In the genomic region with DNA sequence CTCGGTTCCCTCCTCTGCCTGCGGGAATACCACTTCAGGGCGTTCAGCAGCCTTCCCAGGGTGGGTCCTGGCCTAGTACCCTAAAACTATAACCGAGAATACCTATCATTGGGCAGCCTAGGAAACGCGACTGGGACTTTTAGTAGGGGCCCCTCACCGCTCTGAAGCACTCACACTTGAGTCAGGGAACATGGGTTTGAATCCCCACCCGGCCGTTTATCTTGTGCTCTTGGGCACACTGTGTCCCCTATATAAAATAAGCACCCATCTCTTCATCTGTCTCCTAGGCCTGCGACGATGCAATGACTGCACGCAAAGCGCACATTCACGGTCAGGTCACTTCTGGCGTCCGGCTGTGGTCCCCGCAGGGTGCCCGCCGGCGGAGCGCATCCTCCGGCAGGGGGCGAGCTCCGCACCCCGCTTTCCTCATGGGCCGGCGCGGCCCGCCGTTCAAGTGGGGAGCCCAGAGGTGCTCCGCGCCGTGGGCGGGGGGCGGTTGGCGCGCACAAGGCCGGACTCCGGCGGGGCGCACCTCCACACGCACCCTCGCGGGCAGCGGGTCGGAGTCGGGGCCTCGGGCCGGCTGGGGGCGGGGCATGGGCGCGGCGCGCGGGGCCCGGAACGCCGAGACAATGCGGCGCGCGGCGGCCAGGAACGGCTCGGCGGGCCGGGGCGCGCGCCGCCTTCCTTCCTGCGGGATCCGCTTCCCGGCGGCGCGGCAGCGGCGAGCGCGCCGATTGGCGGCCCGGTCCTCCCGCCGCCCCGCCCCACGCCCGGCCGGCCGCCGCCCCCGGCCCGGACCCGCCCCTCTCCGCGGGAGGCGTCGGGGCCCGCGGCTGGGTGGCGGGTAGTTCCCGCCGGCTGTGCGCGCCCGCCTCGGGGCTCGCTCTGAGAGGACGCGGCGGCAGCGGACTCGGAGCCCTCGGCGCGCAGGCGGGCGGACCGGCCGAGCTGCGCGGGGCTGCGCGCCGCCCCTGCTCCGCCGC, we compare ENCODE assay signal across 8 cellular contexts. TPM values are rescaled to one million over a fixed set of nuclear protein-coding genes. Genes with fewer than 3 reads are reported as not detected.
DNase-seq lines count a peak whose midpoint lies in the region; TF ChIP-seq lines count a peak whose summit lies in the region.

Gene ASAP2, plus strand, starts transcription at position 850 of the 986 bp plus-strand sequence. CDS start 293 bp downstream, outside the sequence.

- H3K4me3 ChIP-seq in HFF-Myc (replicated peaks; ENCODE audit: low read depth, low read length): peak within 1 kb of the TSS; percentile 85
- H3K4me3 ChIP-seq in endodermal cell (ENCODE audit: low read length): peak within 1 kb of the TSS; percentile 84

- no peaks in the 10 kb centered on the region for H3K9me3 ChIP-seq in endodermal cell (ENCODE audit: control insufficient read depth, low read length)

- TF ChIP-seq CTCF in HFF-Myc (IDR thresholded peaks at IDR 0.05; ENCODE audit: low read depth, low read length, missing control alignments): peak; percentile 82
- TF ChIP-seq CTCF in endodermal cell (conservative IDR thresholded peaks at IDR 0.05): peak; percentile 87

- POLR2A ChIA-PET in activated CD4-positive, alpha-beta T cell treated with anti-CD3 and anti-CD28 coated beads, Interleukin-2, amount 10 ng/mL, durations not matched to agents 7 days and 5 days (lab: Charles Lee): no interaction called here

- peaks cover 6% of the 10 kb centered on the region for H3K4me1 Mint-ChIP-seq in activated CD4-positive, alpha-beta T cell treated with anti-CD3 and anti-CD28 coated beads, Interleukin-2, amount 10 ng/mL, durations not matched to agents 7 days and 5 days
- peaks cover 12% of the 10 kb centered on the region for H3K4me1 Mint-ChIP-seq in endodermal cell

- peak within 1 kb of the TSS; percentile 85 for H3K27ac ChIP-seq in endodermal cell (ENCODE audit: low read depth, low read length)

- CTCF ChIA-PET in activated CD4-positive, alpha-beta T cell treated with anti-CD3 and anti-CD28 coated beads, Interleukin-2, amount 10 ng/mL, durations not matched to agents 7 days and 5 days (lab: Charles Lee): interaction anchor here (0.8 to 1.5 kb wide), 5 partner anchors 11 to 65 kb away, joined by 3 read pairs; no protein-coding TSS in a partner anchor

- peaks cover 47% of the 10 kb centered on the region for H3K27me3 Mint-ChIP-seq in activated CD4-positive, alpha-beta T cell treated with anti-CD3 and anti-CD28 coated beads, Interleukin-2, amount 10 ng/mL, durations not matched to agents 7 days and 5 days
- H3K27me3 Mint-ChIP-seq in endodermal cell (ENCODE audit: insufficient read depth): peaks cover 71% of the 10 kb centered on the region

- peak; percentile 29 for DNase-seq in DMS153 (lab: John Stamatoyannopoulos, UW)
- DNase-seq in DMS153 treated with DMSO at 0.1 percent for 48 hours (lab: John Stamatoyannopoulos, UW; ENCODE audit: unreplicated experiment): no peak
- DNase-seq in HFF-Myc (ENCODE audit: extremely low read depth, low read depth): no peak
- peak; percentile 26 for DNase-seq in NCI-H187 treated with DMSO at 0.1 percent for 48 hours (lab: John Stamatoyannopoulos, UW)
- peak; percentile 34 for DNase-seq in activated CD4-positive, alpha-beta T cell treated with anti-CD3 and anti-CD28 coated beads, Interleukin-2, amount 10 ng/mL, durations not matched to agents 7 days and 5 days
- DNase-seq in endodermal cell: peak; percentile 84
- peak; percentile 76 for DNase-seq in medulla oblongata (ENCODE audit: extremely low spot score)
- peak; percentile 5 for DNase-seq in stimulated activated CD8-positive, alpha-beta memory T cell treated with anti-CD3 and anti-CD28 coated beads, Interleukin-4, amount 100 ng/mL, for 24 hours (ENCODE audit: low read depth)

- H3K9ac ChIP-seq in endodermal cell (ENCODE audit: extremely low read depth, low read length, poor library complexity, severe bottlenecking): peak within 1 kb of the TSS; percentile 47

- H3K27ac Mint-ChIP-seq in activated CD4-positive, alpha-beta T cell treated with anti-CD3 and anti-CD28 coated beads, Interleukin-2, amount 10 ng/mL, durations not matched to agents 7 days and 5 days: no peak within 1 kb of the TSS
- no peak within 1 kb of the TSS for H3K27ac Mint-ChIP-seq in endodermal cell

- 1 to 5% methylated on average over 8 to 128 of the region's 128 CpGs for WGBS in endodermal cell (ENCODE audit: insufficient coverage in 1 of 2, insufficient read length in 1 of 2), 2 experiments

- H3K4me1 ChIP-seq in endodermal cell (ENCODE audit: control insufficient read depth, insufficient read depth, low read length): no peaks in the 10 kb centered on the region

- H3K9me3 Mint-ChIP-seq in activated CD4-positive, alpha-beta T cell treated with anti-CD3 and anti-CD28 coated beads, Interleukin-2, amount 10 ng/mL, durations not matched to agents 7 days and 5 days: no peaks in the 10 kb centered on the region
- H3K9me3 Mint-ChIP-seq in endodermal cell: no peaks in the 10 kb centered on the region

- H3K27me3 ChIP-seq in endodermal cell (ENCODE audit: control insufficient read depth, insufficient read depth, low read length, poor library complexity, severe bottlenecking): peaks cover 46% of the 10 kb centered on the region

- H3K36me3 Mint-ChIP-seq in activated CD4-positive, alpha-beta T cell treated with anti-CD3 and anti-CD28 coated beads, Interleukin-2, amount 10 ng/mL, durations not matched to agents 7 days and 5 days (ENCODE audit: low read depth): no peaks in the 10 kb centered on the region
- no peaks in the 10 kb centered on the region for H3K36me3 Mint-ChIP-seq in endodermal cell (ENCODE audit: low read depth)

- H3K4me3 Mint-ChIP-seq in activated CD4-positive, alpha-beta T cell treated with anti-CD3 and anti-CD28 coated beads, Interleukin-2, amount 10 ng/mL, durations not matched to agents 7 days and 5 days: peak within 1 kb of the TSS; percentile 61
- peak within 1 kb of the TSS; percentile 65 for H3K4me3 Mint-ChIP-seq in endodermal cell

- H3K36me3 ChIP-seq in endodermal cell (ENCODE audit: control insufficient read depth, insufficient read depth, low read length): no peaks in the 10 kb centered on the region

RNA-seq across cellular contexts. Expression of gene ASAP2, which starts in this region (rescaled TPM):
- total RNA-seq in activated CD4-positive, alpha-beta T cell treated with anti-CD3 and anti-CD28 coated beads, Interleukin-2, amount 10 ng/mL, durations not matched to agents 7 days and 5 days: under 1 TPM; 0.17 to 0.25 TPM
- total RNA-seq in endodermal cell: 10 to 100 TPM; 11.8 to 20.4 TPM
- 45.7 TPM for polyA plus RNA-seq in endodermal cell (2013, experiment 1 of 2)
- 45.8 TPM for polyA plus RNA-seq in endodermal cell (2013, experiment 2 of 2)

Comparison
In these comparisons a context has a peak if more than half of its experiments do, and no peak if none do; other contexts are left out.
1. RNA of gene ASAP2 (total RNA-seq): 11.8 to 20.4 TPM in endodermal cell; 0.17 to 0.25 TPM in activated CD4-positive, alpha-beta T cell treated with anti-CD3 and anti-CD28 coated beads, Interleukin-2, amount 10 ng/mL, durations not matched to agents 7 days and 5 days; every median in the first group is over 10 times any median in the second.
2. DNase-seq: peak in DMS153 (single experiment), NCI-H187 treated with DMSO at 0.1 percent for 48 hours (single experiment), endodermal cell (single experiment), medulla oblongata (single experiment) and stimulated activated CD8-positive, alpha-beta memory T cell treated with anti-CD3 and anti-CD28 coated beads, Interleukin-4, amount 100 ng/mL, for 24 hours (single experiment); none in DMS153 treated with DMSO at 0.1 percent for 48 hours (single experiment) and HFF-Myc (single experiment).
3. Peak in DNase-seq in activated CD4-positive, alpha-beta T cell treated with anti-CD3 and anti-CD28 coated beads, Interleukin-2, amount 10 ng/mL, durations not matched to agents 7 days and 5 days; RNA of the gene not detected or under 1 TPM.